ENCODE assay signal across 8 cellular contexts in genomic region chr20:3767434-3768341, GRCh38. TPM values are rescaled to one million over a fixed set of nuclear protein-coding genes. Genes with fewer than 3 reads are reported as not detected.
A peak's percentile ranks its signal among the peaks of the same experiment; 100 is the strongest.
DNase-seq lines count a peak whose midpoint lies in the region; ATAC-seq and TF ChIP-seq lines count a peak whose summit lies in the region.

Gene ADISSP, minus strand, starts transcription at chr20:3767753. Its CDS starts 7,653 bp downstream, at chr20:3760100.

- H3K9me3 ChIP-seq in DND-41 (ENCODE audit: insufficient read depth, low read length, severe bottlenecking) (no peaks in the 10 kb centered on the region), Peyer's patch (no peaks in the 10 kb centered on the region), esophagus (ENCODE audit: control insufficient read depth in 2 of 2, insufficient read depth in 1 of 2, low read depth in 1 of 2, low read length in 1 of 2) (peaks cover 0 to 2% of the 10 kb centered on the region in 2 donors), mucosa of stomach (ENCODE audit: control insufficient read depth, low read length) (no peaks in the 10 kb centered on the region)

- TF ChIP-seq CTCF in DND-41 (IDR thresholded peaks at IDR 0.05; ENCODE audit: borderline replicate concordance, extremely low read depth, low read length, poor library complexity, severe bottlenecking) (peak; percentile 43), KMS-11 (conservative IDR thresholded peaks at IDR 0.05; ENCODE audit: low read depth, low read length) (no peak), Peyer's patch (IDR thresholded peaks at IDR 0.05) (peak in 1 of 6 experiments; percentile 14)

- H2AFZ ChIP-seq in DND-41 (ENCODE audit: low read depth, low read length), result peak within 1 kb of the TSS; percentile 97
- H2AFZ ChIP-seq in KMS-11 (ENCODE audit: low read depth), result peak within 1 kb of the TSS; percentile 81

- peak within 1 kb of the TSS; percentile 100 for H3K4me2 ChIP-seq in DND-41 (ENCODE audit: insufficient read depth, low read length)
- H3K4me2 ChIP-seq in KMS-11, result peak within 1 kb of the TSS; percentile 76

- ATAC-seq in DND-41 (ENCODE audit: insufficient read depth, low read depth), result peak; percentile 91
- peak; percentile 93 for ATAC-seq in GM21737 (IDR thresholded peaks at IDR 0.05; ENCODE audit: unreplicated experiment)

- H3K9ac ChIP-seq in DND-41 (ENCODE audit: low read depth, low read length) (peak within 1 kb of the TSS; percentile 93), KMS-11 (peak within 1 kb of the TSS; percentile 82), mucosa of stomach (ENCODE audit: low read length) (peak within 1 kb of the TSS; percentile 90)

- TF ChIP-seq POLR2A in Peyer's patch (IDR thresholded peaks at IDR 0.05), result peak; percentile 70 to 72

- H3K4me1 ChIP-seq in DND-41 (ENCODE audit: insufficient read depth, low read length), result peaks cover 46% of the 10 kb centered on the region
- peaks cover 5% of the 10 kb centered on the region for H3K4me1 ChIP-seq in KMS-11 (ENCODE audit: low read depth, poor library complexity, severe bottlenecking)
- H3K4me1 ChIP-seq in Peyer's patch, result peaks cover 0 to 33% (median 9%) of the 10 kb centered on the region in 4 donors
- H3K4me1 ChIP-seq in esophagus (ENCODE audit: control insufficient read depth in 2 of 2, insufficient read depth in 2 of 2, low read length in 1 of 2), result peaks cover 6 to 12% of the 10 kb centered on the region in 2 donors
- peaks cover 30% of the 10 kb centered on the region for H3K4me1 ChIP-seq in mucosa of stomach (ENCODE audit: control insufficient read depth, insufficient read depth, low read length)

- peak within 1 kb of the TSS; percentile 92 for H3K27ac ChIP-seq in DND-41 (ENCODE audit: low read length)
- H3K27ac ChIP-seq in KMS-11, result peak within 1 kb of the TSS; percentile 77
- peak within 1 kb of the TSS; percentile 87 to 94 (median 92) for H3K27ac ChIP-seq in Peyer's patch
- peak within 1 kb of the TSS; percentile 83 to 94 for H3K27ac ChIP-seq in esophagus (ENCODE audit: low read depth in 2 of 2, low read length in 1 of 2)

- H3K4me3 ChIP-seq in DND-41 (ENCODE audit: low read depth in 1 of 2, low read length in 2 of 2), result peak within 1 kb of the TSS; percentile 83 to 92
- H3K4me3 ChIP-seq in KMS-11 (IDR thresholded peaks at IDR 0.05; ENCODE audit: insufficient read depth, low read depth, low read length), result no peak within 1 kb of the TSS
- H3K4me3 ChIP-seq in Peyer's patch, result peak within 1 kb of the TSS; percentile 52 to 91 (median 67)
- H3K4me3 ChIP-seq in esophagus (ENCODE audit: low read depth in 1 of 2, low read length in 2 of 2), result peak within 1 kb of the TSS; percentile 61 to 70
- peak within 1 kb of the TSS; percentile 77 for H3K4me3 ChIP-seq in mucosa of stomach (ENCODE audit: low read length)

- H4K20me1 ChIP-seq in DND-41 (ENCODE audit: insufficient read depth, low read length), result peaks cover 21% of the 10 kb centered on the region; the same call in 1 of the 2 replicates
- H4K20me1 ChIP-seq in KMS-11 (ENCODE audit: insufficient read depth), result no peaks in the 10 kb centered on the region

- peak; percentile 99 for DNase-seq in DND-41
- peak; percentile 97 to 99 (median 99) for DNase-seq in Peyer's patch
- peak; percentile 97 to 98 for DNase-seq in activated T-cell treated with anti-CD3 and anti-CD28 coated beads, Interleukin-2, amount 50 U/mL, for 48 hours
- peak; percentile 88 to 93 for DNase-seq in stimulated activated CD8-positive, alpha-beta memory T cell treated with anti-CD3 and anti-CD28 coated beads, Interleukin-7, amount 100 ng/mL, for 1 hour (ENCODE audit: low read depth in 2 of 2)

- WGBS in esophagus, 2 donors, result 0 to 1% methylated on average over 66 to 80 of the region's 80 CpGs

- H3K36me3 ChIP-seq in DND-41 (ENCODE audit: insufficient read depth, low read length) (peaks cover 5% of the 10 kb centered on the region; the same call in 1 of the 2 replicates), KMS-11 (ENCODE audit: insufficient read depth) (no peaks in the 10 kb centered on the region), Peyer's patch (no peaks in the 10 kb centered on the region), esophagus (ENCODE audit: control insufficient read depth in 2 of 2, insufficient read depth in 2 of 2, low read length in 1 of 2) (no peaks in the 10 kb centered on the region), mucosa of stomach (ENCODE audit: control insufficient read depth, insufficient read depth, low read length) (no peaks in the 10 kb centered on the region)

- no peaks in the 10 kb centered on the region for H3K27me3 ChIP-seq in DND-41 (ENCODE audit: insufficient read depth, low read length, poor library complexity)
- no peaks in the 10 kb centered on the region for H3K27me3 ChIP-seq in KMS-11 (ENCODE audit: insufficient read depth, low read depth)
- no peaks in the 10 kb centered on the region for H3K27me3 ChIP-seq in Peyer's patch
- no peaks in the 10 kb centered on the region for H3K27me3 ChIP-seq in esophagus (ENCODE audit: control insufficient read depth in 1 of 2, insufficient read depth in 2 of 2, low read length in 2 of 2)
- no peaks in the 10 kb centered on the region for H3K27me3 ChIP-seq in mucosa of stomach (ENCODE audit: control insufficient read depth, insufficient read depth, low read length)

- H3K79me2 ChIP-seq in DND-41 (ENCODE audit: insufficient read depth, low read length) (peaks cover 42% of the 10 kb centered on the region), KMS-11 (ENCODE audit: insufficient read depth, low read depth) (no peaks in the 10 kb centered on the region)

RNA-seq across cellular contexts. Expression of gene ADISSP, which starts in this region (rescaled TPM):
- total RNA-seq in Peyer's patch, result 10 to 100 TPM in 2 of 4 donors, 1 to 10 TPM in 2; 7.4 to 13.2 (median 10.2) TPM
- polyA plus RNA-seq in esophagus, result 10 to 100 TPM; 18.0 to 33.2 TPM
